ENCODE assay signal across 25 cellular contexts in the genomic region with DNA sequence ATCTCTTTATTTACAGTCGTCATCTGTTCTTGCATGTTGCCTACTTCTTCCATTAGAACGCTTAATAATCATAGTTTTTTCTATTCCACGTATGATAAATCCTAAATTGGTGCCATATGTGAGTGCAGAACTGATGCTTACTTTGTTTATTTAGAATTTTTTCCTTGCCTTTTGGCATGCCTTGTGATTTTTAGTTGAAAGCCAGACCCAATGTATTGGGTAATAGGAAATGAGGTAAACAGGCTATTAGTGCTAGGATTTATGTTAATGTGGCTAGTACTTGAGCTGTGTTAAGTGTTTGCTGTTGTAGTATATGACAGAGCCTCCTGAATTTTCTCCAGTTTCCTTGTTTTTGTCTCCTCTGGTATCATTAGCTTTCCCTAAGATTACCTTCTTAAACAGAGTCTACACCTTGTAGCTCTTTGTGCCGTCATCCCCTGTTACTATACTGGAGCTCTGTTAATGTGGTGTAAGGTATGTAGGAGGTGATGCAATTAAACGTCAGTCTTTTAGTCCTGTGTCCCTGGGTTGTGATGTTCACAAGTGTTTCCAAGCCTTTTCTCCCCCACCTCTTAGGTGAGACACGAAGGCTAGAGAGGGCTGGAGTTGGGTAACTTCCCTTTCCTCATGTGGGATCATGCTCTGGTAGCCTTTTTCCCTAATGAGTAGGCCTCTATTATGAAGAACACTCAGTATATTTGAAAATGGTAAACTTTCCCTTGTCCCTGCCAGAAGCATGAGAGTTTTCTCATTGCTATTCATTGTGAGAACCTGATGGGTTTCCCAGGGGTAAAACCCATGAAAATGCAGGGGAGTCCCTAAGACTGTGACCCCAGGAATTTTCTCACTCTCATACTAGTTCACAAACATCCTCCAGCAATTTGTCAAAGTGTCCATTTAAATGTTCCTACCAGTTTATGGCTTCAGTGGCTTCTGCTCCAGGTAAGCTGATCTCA. TPM values are rescaled to one million over a fixed set of nuclear protein-coding genes. Genes with fewer than 3 reads are reported as not detected.
DNase-seq lines count a peak whose midpoint lies in the region; ATAC-seq lines count a peak whose summit lies in the region.
"Had no signal": no experiment of that assay in that cellular context is flagged by ENCODE, and none has a peak within 500 bp of the region (broad histone marks: within the 10 kb centered on the region; RNA-seq: fewer than 3 reads in every experiment).

No MANE protein-coding gene starts in this region.

- H4K91ac ChIP-seq in mesenchymal stem cell (ENCODE audit: low read length) = no peak overlapping the region

- no peak overlapping the region for H2BK12ac ChIP-seq in mesenchymal stem cell (ENCODE audit: low read length in 2 of 2)

- no peaks in the 10 kb centered on the region for H4K20me1 ChIP-seq in GM23248 (ENCODE audit: insufficient read depth)

- H3K36me3 ChIP-seq in GM23248 (ENCODE audit: low read depth) (no peaks in the 10 kb centered on the region), mesenchymal stem cell (ENCODE audit: control insufficient read depth in 1 of 2, insufficient read depth in 2 of 2, low read depth in 1 of 2, low read length in 2 of 2) (no peaks in the 10 kb centered on the region)
- H3K36me3 ChIP-seq: ovary, suprapubic skin had no signal

- H3F3A ChIP-seq in GM23248 (ENCODE audit: insufficient read depth) = no peaks in the 10 kb centered on the region

- H4K8ac ChIP-seq in mesenchymal stem cell (ENCODE audit: low read length) = no peak overlapping the region

- WGBS in GM23248 (ENCODE audit: low coverage in 1 of 2, low lambda C conversion rate in 2 of 2, missing lambda C conversion rate in 2 of 2), 2 experiments = 23 to 26% methylated on average over 6 of the region's 6 CpGs
- WGBS in mesenchymal stem cell = 86% methylated on average over 4 of the region's 6 CpGs

- H3K4me2 ChIP-seq in GM23248 (ENCODE audit: unreplicated experiment) (no peak overlapping the region), mesenchymal stem cell (ENCODE audit: low read length, poor library complexity, severe bottlenecking) (no peak overlapping the region)

- H2BK15ac ChIP-seq in mesenchymal stem cell (ENCODE audit: low read depth, poor library complexity, severe bottlenecking) = no peak overlapping the region

- H3K79me1 ChIP-seq in mesenchymal stem cell (replicated peaks; ENCODE audit: low read length, poor library complexity, severe bottlenecking) = no peaks in the 10 kb centered on the region

- H3K18ac ChIP-seq in mesenchymal stem cell (ENCODE audit: low read depth in 1 of 2, low read length in 2 of 2) = peak overlapping the region in 1 of 2 experiments; percentile 5

- no peak for ATAC-seq in GM19035 (IDR thresholded peaks at IDR 0.05; ENCODE audit: unreplicated experiment)
- ATAC-seq: left colon; naive thymus-derived CD4-positive, alpha-beta T cell; right cardiac atrium; SK-N-SH treated with all-trans-retinoic acid at 6 μM for 48 hours; WTC11 had no signal

- H2BK5ac ChIP-seq in mesenchymal stem cell (ENCODE audit: low read depth, low read length, poor library complexity, severe bottlenecking) = no peak overlapping the region

- H3K4me1 ChIP-seq in GM23248 (ENCODE audit: insufficient read depth) = 0 out of 2 replicates have a peak, but pooled peaks cover 8% of the 10 kb centered on the region
- H3K4me1 ChIP-seq in mesenchymal stem cell (ENCODE audit: control insufficient read depth, insufficient read depth, low read depth, low read length) = no peaks in the 10 kb centered on the region
- H3K4me1 ChIP-seq: suprapubic skin had no signal

- H3K4me3 ChIP-seq in GM23248 (no peak overlapping the region), mesenchymal stem cell (ENCODE audit: insufficient read depth in 1 of 2, low read depth in 1 of 2, low read length in 2 of 2) (no peak overlapping the region)
- H3K4me3 ChIP-seq: ovary, suprapubic skin had no signal

- H3K9ac ChIP-seq in GM23248 = no peak overlapping the region
- no peak overlapping the region for H3K9ac ChIP-seq in mesenchymal stem cell (ENCODE audit: low read length)

- no peak overlapping the region for H3K23ac ChIP-seq in mesenchymal stem cell (ENCODE audit: low read length in 2 of 2)

- in situ Hi-C loops in GM23248 (cut with MboI) = no loop called here

- no peak overlapping the region for H3K27ac ChIP-seq in GM23248
- H3K27ac ChIP-seq in mesenchymal stem cell (ENCODE audit: low read length, poor library complexity, severe bottlenecking) = no peak overlapping the region
- H3K27ac ChIP-seq: ovary, suprapubic skin had no signal

- H3K79me2 ChIP-seq in GM23248 (ENCODE audit: insufficient read depth) = no peaks in the 10 kb centered on the region

- H2AK5ac ChIP-seq in mesenchymal stem cell (ENCODE audit: low read length, severe bottlenecking) = no peak overlapping the region

- no peaks in the 10 kb centered on the region for H3K9me3 ChIP-seq in GM23248 (ENCODE audit: low read depth)
- peaks cover 8% of the 10 kb centered on the region for H3K9me3 ChIP-seq in mesenchymal stem cell (ENCODE audit: control insufficient read depth, low read length)
- H3K9me3 ChIP-seq: ovary, suprapubic skin had no signal

- H2BK120ac ChIP-seq in mesenchymal stem cell (ENCODE audit: low read depth, low read length) = no peak overlapping the region

- H2AFZ ChIP-seq in GM23248 = no peak overlapping the region
- no peak overlapping the region for H2AFZ ChIP-seq in mesenchymal stem cell (ENCODE audit: low read depth, low read length)

- DNase-seq in AG20443 (ENCODE audit: low spot score) (peak; percentile 41), GM23248 (peak; percentile 63), amniotic epithelial cell (ENCODE audit: low read depth) (peak; percentile 17), mesenchymal stem cell (peak; percentile 69), NCI-H446 (lab: John Stamatoyannopoulos, UW) (no peak), NCI-H2107 (lab: John Stamatoyannopoulos, UW) (no peak)
- DNase-seq in activated CD8-positive, alpha-beta memory T cell treated with anti-CD3 and anti-CD28 coated beads, Interleukin-2, amount 50 U/mL, for 48 hours = no peak
- DNase-seq: activated CD4-positive, alpha-beta T cell treated with anti-CD3 and anti-CD28 coated beads, Interleukin-2, amount 50 U/mL, for 4 hours; activated naive CD4-positive, alpha-beta T cell; anterior cingulate cortex; DND-41; left colon; naive thymus-derived CD4-positive, alpha-beta T cell; NCI-H1048; NCI-H1930; NCI-H524; ovary; right cardiac atrium had no signal

- H3K9me2 ChIP-seq in GM23248 (ENCODE audit: insufficient read depth) = no peaks in the 10 kb centered on the region

- H3K27me3 ChIP-seq in GM23248 (replicated peaks; ENCODE audit: insufficient read depth) (no peaks in the 10 kb centered on the region), mesenchymal stem cell (ENCODE audit: control insufficient read depth in 1 of 2, insufficient read depth in 1 of 2, low read length in 2 of 2) (peaks cover 0 to 11% of the 10 kb centered on the region in 2 experiments)
- H3K27me3 ChIP-seq: ovary, suprapubic skin had no signal

- no peak overlapping the region for H3K4ac ChIP-seq in mesenchymal stem cell (ENCODE audit: low read depth in 1 of 2, low read length in 2 of 2)

- no peak overlapping the region for H3K14ac ChIP-seq in mesenchymal stem cell (ENCODE audit: low read length in 2 of 2)

RNA-seq across cellular contexts. Expression of a gene that starts 21.2 kb away (rescaled TPM):
- not detected in 2 replicates for total RNA-seq in GM23248 (2014; rRNA removed; shearing (Covaris generic))
- not detected in 2 replicates for polyA plus RNA-seq in GM23248 (2016; fragmentation: Nextera tagmentation; extraction: Ambion mirVana)
- not detected for polyA plus RNA-seq in mesenchymal stem cell (2013, experiment 1 of 2)
- not detected for polyA plus RNA-seq in mesenchymal stem cell (2013, experiment 2 of 2)
- total RNA-seq: HT1080; left colon; mesenteric fat pad; naive thymus-derived CD4-positive, alpha-beta T cell; ovary; right cardiac atrium; RPMI7951; suprapubic skin; WTC11 had no signal
- polyA plus RNA-seq: naive thymus-derived CD4-positive, alpha-beta T cell; ovary; right cardiac atrium had no signal

RNA-seq across cellular contexts. Expression of a gene that starts 24.1 kb away (rescaled TPM):
- total RNA-seq in GM23248 (2014; rRNA removed; shearing (Covaris generic)) = not detected in 2 replicates
- polyA plus RNA-seq in GM23248 (2016; fragmentation: Nextera tagmentation; extraction: Ambion mirVana) = not detected in 2 replicates
- not detected for polyA plus RNA-seq in mesenchymal stem cell (2013, experiment 1 of 2)
- not detected for polyA plus RNA-seq in mesenchymal stem cell (2013, experiment 2 of 2)
- total RNA-seq: HT1080; left colon; mesenteric fat pad; naive thymus-derived CD4-positive, alpha-beta T cell; ovary; right cardiac atrium; RPMI7951; WTC11 had no signal
- polyA plus RNA-seq: naive thymus-derived CD4-positive, alpha-beta T cell; ovary; right cardiac atrium had no signal

RNA-seq across cellular contexts. Expression of a gene that starts 36.3 kb away (rescaled TPM):
- not detected in 2 replicates for total RNA-seq in GM23248 (2014; rRNA removed; shearing (Covaris generic))
- polyA plus RNA-seq in GM23248 (2016; fragmentation: Nextera tagmentation; extraction: Ambion mirVana) = not detected in 2 replicates
- not detected for polyA plus RNA-seq in mesenchymal stem cell (2013, experiment 1 of 2)
- polyA plus RNA-seq in mesenchymal stem cell (2013, experiment 2 of 2) = not detected
- total RNA-seq: HT1080; left colon; mesenteric fat pad; naive thymus-derived CD4-positive, alpha-beta T cell; ovary; right cardiac atrium; RPMI7951; suprapubic skin; WTC11 had no signal
- polyA plus RNA-seq: naive thymus-derived CD4-positive, alpha-beta T cell; ovary; right cardiac atrium had no signal

Comparison
In these comparisons a context has a peak if more than half of its experiments do, and no peak if none do; other contexts are left out.
1. DNase-seq: peak in AG20443 (single experiment), GM23248 (single experiment), amniotic epithelial cell (single experiment) and mesenchymal stem cell (single experiment); none in activated CD8-positive, alpha-beta memory T cell treated with anti-CD3 and anti-CD28 coated beads, Interleukin-2, amount 50 U/mL, for 48 hours (single experiment), NCI-H446 (0 of 2) and NCI-H2107 (single experiment).